Comparison of ENCODE assay signal across 10 cellular contexts in the genomic region with DNA sequence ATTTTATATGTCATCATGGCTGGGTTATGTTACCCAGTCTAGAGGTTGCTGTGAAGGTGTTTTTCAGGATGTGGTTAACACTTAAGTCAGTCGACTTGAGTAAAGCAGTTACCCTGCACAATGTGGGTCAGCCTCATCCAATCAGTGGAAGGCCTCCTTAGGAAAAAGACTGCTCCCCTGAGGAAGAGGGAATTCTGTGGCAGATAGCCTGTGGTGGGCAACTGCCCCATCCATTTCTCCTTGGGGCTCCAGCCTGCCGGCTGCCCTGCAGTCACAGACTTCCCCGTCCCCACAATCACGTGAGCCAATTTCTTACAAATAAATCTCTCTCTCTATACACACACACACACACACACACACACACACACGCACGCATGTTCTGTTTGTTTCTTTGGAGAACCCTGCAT. TPM values are rescaled to one million over a fixed set of nuclear protein-coding genes. Genes with fewer than 3 reads are reported as not detected.
A peak's percentile ranks its signal among the peaks of the same experiment; 100 is the strongest.
DNase-seq lines count a peak whose midpoint lies in the region; ATAC-seq, FAIRE-seq and TF ChIP-seq lines count a peak whose summit lies in the region.
"Had no signal": no experiment of that assay in that cellular context is flagged by ENCODE, and none has a peak within 500 bp of the region (broad histone marks: within the 10 kb centered on the region; RNA-seq: fewer than 3 reads in every experiment).

No MANE protein-coding gene starts in this region.

- H3K9ac ChIP-seq in kidney (ENCODE audit: low read length in 2 of 2): no peak overlapping the region

- peaks cover 18% of the 10 kb centered on the region for H3K9me3 Mint-ChIP-seq in activated CD4-positive, alpha-beta memory T cell treated with anti-CD3 and anti-CD28 coated beads, Interleukin-2, amount 10 ng/mL, durations not matched to agents 7 days and 5 days

- TF ChIP-seq CTCF in kidney (IDR thresholded peaks at IDR 0.05; ENCODE audit: borderline replicate concordance, extremely low read depth, insufficient read depth): no peak
- no peak for TF ChIP-seq CTCF in gastrocnemius medialis (IDR thresholded peaks at IDR 0.05 in 4 of 5, conservative IDR thresholded peaks at IDR 0.05 in 1 of 5)

- H3K36me3 ChIP-seq in kidney (ENCODE audit: control insufficient read depth in 1 of 2, insufficient read depth in 2 of 2, low read length in 2 of 2) (peaks cover 0 to 7% of the 10 kb centered on the region in 2 donors), gastrocnemius medialis (peaks cover 0 to 69% of the 10 kb centered on the region in 2 donors)

- peak overlapping the region; percentile 86 for H3K27ac Mint-ChIP-seq in activated CD4-positive, alpha-beta memory T cell treated with anti-CD3 and anti-CD28 coated beads, Interleukin-2, amount 10 ng/mL, durations not matched to agents 7 days and 5 days

- H3K27me3 ChIP-seq in gastrocnemius medialis: no peaks in the 10 kb centered on the region
- H3K27me3 ChIP-seq: neutrophil had no signal

- peaks cover 21% of the 10 kb centered on the region for H3K36me3 Mint-ChIP-seq in activated CD4-positive, alpha-beta memory T cell treated with anti-CD3 and anti-CD28 coated beads, Interleukin-2, amount 10 ng/mL, durations not matched to agents 7 days and 5 days (ENCODE audit: low read depth)

- H3K4me3 ChIP-seq in kidney (ENCODE audit: low read length in 2 of 2): no peak overlapping the region
- no peak overlapping the region for H3K4me3 ChIP-seq in gastrocnemius medialis

- CTCF ChIA-PET in activated CD4-positive, alpha-beta memory T cell treated with anti-CD3 and anti-CD28 coated beads, Interleukin-2, amount 10 ng/mL, durations not matched to agents 7 days and 5 days (lab: Charles Lee): interaction anchor here (1.5 kb wide), 1 partner anchor 182 kb away, joined by 5 read pairs; no protein-coding TSS in a partner anchor

- H3K4me3 Mint-ChIP-seq in activated CD4-positive, alpha-beta memory T cell treated with anti-CD3 and anti-CD28 coated beads, Interleukin-2, amount 10 ng/mL, durations not matched to agents 7 days and 5 days: peak overlapping the region; percentile 7

- peak; percentile 61 for DNase-seq in activated CD4-positive, alpha-beta memory T cell treated with anti-CD3 and anti-CD28 coated beads, Interleukin-2, amount 10 ng/mL, durations not matched to agents 7 days and 5 days
- peak; percentile 18 for DNase-seq in kidney
- DNase-seq in kidney tubule cell (ENCODE audit: low spot score): no peak
- no peak for DNase-seq in GM19240 (ENCODE audit: insufficient read length, low spot score)
- DNase-seq in UCSD-AML1 (lab: John Stamatoyannopoulos, UW; ENCODE audit: unreplicated experiment): no peak
- no peak for DNase-seq in gastrocnemius medialis
- DNase-seq: NCI-H1048 had no signal

- H3K4me1 ChIP-seq in kidney (ENCODE audit: control insufficient read depth in 1 of 2, insufficient read depth in 1 of 2, low read depth in 1 of 2, low read length in 2 of 2) (no peaks in the 10 kb centered on the region), gastrocnemius medialis (no peaks in the 10 kb centered on the region)

- POLR2A ChIA-PET in activated CD4-positive, alpha-beta memory T cell treated with anti-CD3 and anti-CD28 coated beads, Interleukin-2, amount 10 ng/mL, durations not matched to agents 7 days and 5 days (lab: Charles Lee): interaction anchor here (0.7 to 1.0 kb wide), 3 partner anchors 10 to 36 kb away, joined by 3 to 5 read pairs (median 3); no protein-coding TSS in a partner anchor

- H3K9me3 ChIP-seq in kidney (ENCODE audit: control insufficient read depth in 1 of 2, low read length in 2 of 2): no peaks in the 10 kb centered on the region
- H3K9me3 ChIP-seq in gastrocnemius medialis: no peaks in the 10 kb centered on the region
- H3K9me3 ChIP-seq: neutrophil had no signal

- peaks cover 72% of the 10 kb centered on the region for H3K4me1 Mint-ChIP-seq in activated CD4-positive, alpha-beta memory T cell treated with anti-CD3 and anti-CD28 coated beads, Interleukin-2, amount 10 ng/mL, durations not matched to agents 7 days and 5 days

- in situ Hi-C loops in gastrocnemius medialis (cut with MboI; ENCODE audit: low sequenced_read_pairs in 4 of 4): no loop called here

- H3K27ac ChIP-seq in kidney (ENCODE audit: low read depth in 2 of 2, low read length in 2 of 2): no peak overlapping the region
- H3K27ac ChIP-seq in gastrocnemius medialis: no peak overlapping the region
- H3K27ac ChIP-seq: neutrophil had no signal

- FAIRE-seq in kidney (lab: Jason Lieb, UNC): no peak

- peaks cover 6% of the 10 kb centered on the region for H3K27me3 Mint-ChIP-seq in activated CD4-positive, alpha-beta memory T cell treated with anti-CD3 and anti-CD28 coated beads, Interleukin-2, amount 10 ng/mL, durations not matched to agents 7 days and 5 days

- no peak for TF ChIP-seq POLR2A in gastrocnemius medialis (IDR thresholded peaks at IDR 0.05)

- peak; percentile 36 for ATAC-seq in GM18508 (IDR thresholded peaks at IDR 0.05; ENCODE audit: insufficient read depth, unreplicated experiment)
- ATAC-seq in HG03432 (IDR thresholded peaks at IDR 0.05; ENCODE audit: unreplicated experiment): peak; percentile 30
- ATAC-seq in gastrocnemius medialis: no peak

- intact Hi-C loops in kidney (cut with DNase I): no loop called here
- intact Hi-C loops in gastrocnemius medialis (cut with DNase I; ENCODE audit: low total_unique reads): no loop called here

RNA-seq across cellular contexts. Expression of a gene that starts 34.5 kb away (rescaled TPM):
- total RNA-seq in activated CD4-positive, alpha-beta memory T cell treated with anti-CD3 and anti-CD28 coated beads, Interleukin-2, amount 10 ng/mL, durations not matched to agents 7 days and 5 days: 10 to 100 TPM; 23.0 to 24.1 TPM
- 74.1 TPM for total RNA-seq in kidney
- polyA plus RNA-seq in kidney (ENCODE audit: insufficient read depth, low read depth, low replicate concordance): 313 TPM
- total RNA-seq in gastrocnemius medialis: 100 to 1,000 TPM in 1 of 4 donors, 10 to 100 TPM in 3; 75.0 to 127 (median 97.4) TPM

Comparison
In these comparisons a context has a peak if more than half of its experiments do, and no peak if none do; other contexts are left out.
1. ATAC-seq: peak in GM18508 (single experiment) and HG03432 (single experiment); none in gastrocnemius medialis (0 of 2).
2. DNase-seq: peak in activated CD4-positive, alpha-beta memory T cell treated with anti-CD3 and anti-CD28 coated beads, Interleukin-2, amount 10 ng/mL, durations not matched to agents 7 days and 5 days (single experiment) and kidney (single experiment); none in kidney tubule cell (single experiment), GM19240 (single experiment), UCSD-AML1 (single experiment) and gastrocnemius medialis (0 of 2).